Comparison of ENCODE assay signal across 11 cellular contexts in genomic region chr10:31620236-31621151, GRCh38.
DNase-seq lines count a peak whose midpoint lies in the region; ATAC-seq, FAIRE-seq and TF ChIP-seq lines count a peak whose summit lies in the region.
"Had no signal": no experiment of that assay in that cellular context is flagged by ENCODE, and none has a peak within 500 bp of the region (broad histone marks: within the 10 kb centered on the region; RNA-seq: fewer than 3 reads in every experiment).

No MANE protein-coding gene starts in this region.

- TF ChIP-seq EP300 in suprapubic skin (IDR thresholded peaks at IDR 0.05): no peak

- H3K4me1 Mint-ChIP-seq in brain: peaks cover 38% of the 10 kb centered on the region

- TF ChIP-seq CTCF in brain (conservative IDR thresholded peaks at IDR 0.05) (no peak), keratinocyte (optimal IDR thresholded peaks at IDR 0.05 in 1 of 3, IDR thresholded peaks at IDR 0.05 in 1 of 3, conservative IDR thresholded peaks at IDR 0.05 in 1 of 3; ENCODE audit: extremely low read depth in 1 of 3, insufficient read depth in 2 of 3, low read length in 3 of 3) (peak in 2 of 3 experiments; percentile 39 to 42), suprapubic skin (IDR thresholded peaks at IDR 0.05) (peak in 1 of 2 donors; percentile 26)

- H3K4me3 ChIP-seq in keratinocyte (ENCODE audit: control insufficient read depth in 2 of 3, extremely low read depth in 1 of 3, insufficient read depth in 2 of 3, low read depth in 1 of 3, low read length in 3 of 3) (no peak overlapping the region), suprapubic skin (no peak overlapping the region)
- H3K4me3 ChIP-seq: thoracic aorta had no signal

- peak overlapping the region in 3 of 5 experiments; percentile 58 to 87 (median 73) for H3K27ac Mint-ChIP-seq in brain

- peaks cover 18% of the 10 kb centered on the region for H3K4me1 ChIP-seq in keratinocyte (ENCODE audit: control insufficient read depth, extremely low read depth, insufficient read depth, low read length)
- H3K4me1 ChIP-seq in suprapubic skin: peaks cover 41% of the 10 kb centered on the region

- TF ChIP-seq POLR2A in H54 (IDR thresholded peaks at IDR 0.05; ENCODE audit: low read depth, low read length) (no peak), suprapubic skin (IDR thresholded peaks at IDR 0.05) (no peak), GM12892 (IDR thresholded peaks at IDR 0.05; ENCODE audit: low read depth, low read length) (no peak)

- no peaks in the 10 kb centered on the region for H3K27me3 Mint-ChIP-seq in brain

- H3K36me3 ChIP-seq in keratinocyte (ENCODE audit: control insufficient read depth in 2 of 2, extremely low read depth in 1 of 2, insufficient read depth in 2 of 2, low read length in 2 of 2) (no peaks in the 10 kb centered on the region), suprapubic skin (no peaks in the 10 kb centered on the region)
- H3K36me3 ChIP-seq: thoracic aorta had no signal

- H3K27me3 ChIP-seq in keratinocyte (ENCODE audit: control insufficient read depth, extremely low read depth, insufficient read depth, low read length) (no peaks in the 10 kb centered on the region), suprapubic skin (no peaks in the 10 kb centered on the region)

- ATAC-seq in HG03108 (IDR thresholded peaks at IDR 0.05; ENCODE audit: unreplicated experiment): no peak
- no peak for ATAC-seq in HG02885 (IDR thresholded peaks at IDR 0.05; ENCODE audit: poor library complexity, unreplicated experiment)
- ATAC-seq in GM18873 (IDR thresholded peaks at IDR 0.05; ENCODE audit: low FRiP score, unreplicated experiment): no peak

- H3K36me3 Mint-ChIP-seq in brain: peaks cover 7% of the 10 kb centered on the region

- H3K9ac ChIP-seq in keratinocyte (ENCODE audit: control insufficient read depth, extremely low read depth, insufficient read depth, low read length): no peak overlapping the region

- H4K20me1 ChIP-seq in keratinocyte (ENCODE audit: control insufficient read depth, extremely low read depth, insufficient read depth, low read length): no peaks in the 10 kb centered on the region

- no peaks in the 10 kb centered on the region for H3K9me3 ChIP-seq in keratinocyte (ENCODE audit: control insufficient read depth, low read depth, low read length)
- no peaks in the 10 kb centered on the region for H3K9me3 ChIP-seq in suprapubic skin
- H3K9me3 ChIP-seq: thoracic aorta had no signal

- H3K4me2 ChIP-seq in keratinocyte (ENCODE audit: control insufficient read depth, extremely low read depth, insufficient read depth, low read depth, low read length): peak overlapping the region; percentile 13

- H2AFZ ChIP-seq in keratinocyte (ENCODE audit: control insufficient read depth, low read length): no peak overlapping the region

- DNase-seq in H54 (ENCODE audit: insufficient read length, low spot score) (peak; percentile 69), keratinocyte (ENCODE audit: low read depth, low spot score) (no peak), suprapubic skin (ENCODE audit: low spot score in 2 of 2) (peak; percentile 88 to 91), GM12892 (ENCODE audit: insufficient read length) (no peak)
- DNase-seq: effector CD4-positive, alpha-beta T cell; NCI-H2029 treated with DMSO at 0.1 percent for 48 hours had no signal

- 25% methylated on average over 14 of the region's 14 CpGs for WGBS in suprapubic skin

- no peak overlapping the region for H3K27ac ChIP-seq in keratinocyte (ENCODE audit: control insufficient read depth, insufficient read depth, low read length)
- H3K27ac ChIP-seq in suprapubic skin: no peak overlapping the region
- H3K27ac ChIP-seq: thoracic aorta had no signal

- H3K4me3 Mint-ChIP-seq in brain: no peak overlapping the region

- FAIRE-seq in H54 (lab: Jason Lieb, UNC): peak; percentile 83
- FAIRE-seq in keratinocyte (lab: Jason Lieb, UNC): peak; percentile 61
- FAIRE-seq in GM12892 (lab: Jason Lieb, UNC): no peak

- dilution Hi-C loops in keratinocyte (cut with MboI; ENCODE audit: extremely low pct_ligation_motif_present, low sequenced_read_pairs): no loop called here

- peaks cover 13 to 28% (median 20%) of the 10 kb centered on the region in 5 experiments for H3K9me3 Mint-ChIP-seq in brain

- no peaks in the 10 kb centered on the region for H3K79me2 ChIP-seq in keratinocyte (ENCODE audit: control insufficient read depth, insufficient read depth, low read length)

- no peaks in the 10 kb centered on the region for H3K9me1 ChIP-seq in keratinocyte (ENCODE audit: control insufficient read depth, extremely low read depth, insufficient read depth, low read length)

Comparison
In these comparisons a context has a peak if more than half of its experiments do, and no peak if none do; other contexts are left out.
1. DNase-seq: peak in H54 (single experiment) and suprapubic skin (2 of 2); none in keratinocyte (single experiment) and GM12892 (single experiment).
2. CTCF ChIP-seq: peak in keratinocyte (2 of 3); none in brain (0 of 2).